Comparison of ENCODE assay signal across 7 cellular contexts in genomic region chr22:10723966-10724365, GRCh38.
A peak's percentile ranks its signal among the peaks of the same experiment; 100 is the strongest.
DNase-seq lines count a peak whose midpoint lies in the region; ATAC-seq, FAIRE-seq and TF ChIP-seq lines count a peak whose summit lies in the region.
"Not testable (repeated sequence)": the region's sequence is repeated elsewhere in the genome, so short reads cannot be mapped to it uniquely, and the experiment has no call there.

No MANE protein-coding gene starts in this region.

- not testable (repeated sequence) for H3K14ac ChIP-seq in IMR-90 (replicated peaks; ENCODE audit: low read depth, low read length)

- intact Hi-C loops in IMR-90 (cut with micrococcal nuclease); endothelial cell of umbilical vein (cut with micrococcal nuclease); HepG2 (cut with micrococcal nuclease; ENCODE audit: unreplicated experiment): not testable (repeated sequence)

- POLR2A ChIA-PET in IMR-90 (lab: Charles Lee; ENCODE audit: unreplicated experiment); endothelial cell of umbilical vein (lab: Charles Lee); HepG2 (lab: Yijun Ruan, JAX): not testable (repeated sequence)

- H3K4ac ChIP-seq in IMR-90 (ENCODE audit: low read depth, low read length), result not testable (repeated sequence)

- H3K9me2 ChIP-seq in Karpas-422 (replicated peaks; ENCODE audit: insufficient read depth, low read length), result not testable (repeated sequence)

- H3K9ac ChIP-seq in HUES48 (ENCODE audit: low read depth, low read length); IMR-90 (ENCODE audit: low read depth, low read length); Karpas-422 (ENCODE audit: low read length); endothelial cell of umbilical vein (replicated peaks; ENCODE audit: extremely low read depth, insufficient read depth, low read length); HepG2 (ENCODE audit: insufficient read depth, low read depth, low read length): not testable (repeated sequence)

- not testable (repeated sequence) for H4K5ac ChIP-seq in IMR-90 (ENCODE audit: low read depth, low read length)

- ATAC-seq in IMR-90 (ENCODE audit: low read depth); HepG2: not testable (repeated sequence)

- dilution Hi-C loops in IMR-90 (cut with HindIII; ENCODE audit: low sequenced_read_pairs, unreplicated experiment); endothelial cell of umbilical vein (cut with MboI; ENCODE audit: extremely low pct_ligation_motif_present, low sequenced_read_pairs): not testable (repeated sequence)

- H3K56ac ChIP-seq in IMR-90 (ENCODE audit: extremely low read depth, insufficient read depth, low read length), result not testable (repeated sequence)

- not testable (repeated sequence) for H4K8ac ChIP-seq in IMR-90 (ENCODE audit: low read depth in 2 of 2, low read length in 2 of 2)

- H3K9me1 ChIP-seq in IMR-90 (ENCODE audit: insufficient read depth, low read length); endothelial cell of umbilical vein (replicated peaks; ENCODE audit: control insufficient read depth, extremely low read depth, insufficient read depth, low read length): not testable (repeated sequence)

- not testable (repeated sequence) for H2BK15ac ChIP-seq in IMR-90 (ENCODE audit: low read depth, low read length)

- not testable (repeated sequence) for TF ChIP-seq CTCF in IMR-90 (conservative IDR thresholded peaks at IDR 0.05; ENCODE audit: low read depth, low read length); endothelial cell of umbilical vein (IDR thresholded peaks at IDR 0.05; ENCODE audit: extremely low read depth in 1 of 2, insufficient read depth in 1 of 2, low read depth in 1 of 2, low read length in 2 of 2); HepG2 (CRISPR knock-in tag; IDR thresholded peaks at IDR 0.05)

- in situ Hi-C loops in IMR-90 (cut with MboI; ENCODE audit: low sequenced_read_pairs); HepG2 (cut with HindIII; ENCODE audit: extremely low pct_ligation_motif_present, low pct_unique_long_range_greater_than_20kb): not testable (repeated sequence)

- WGBS in IMR-90 (ENCODE audit: extremely low coverage in 2 of 2, insufficient read length in 1 of 2), 2 experiments, result 29% methylated on average over 8 of the region's 8 CpGs; no CpG with 5 or more reads in 1 of the 2 experiments
- WGBS in HepG2 (ENCODE audit: low lambda C conversion rate), result 2% methylated on average over 8 of the region's 8 CpGs

- not testable (repeated sequence) for H3K18ac ChIP-seq in IMR-90 (ENCODE audit: low read depth, low read length)

- not testable (repeated sequence) for H3K79me1 ChIP-seq in IMR-90 (ENCODE audit: low read depth in 1 of 2, low read length in 2 of 2)

- TF ChIP-seq POLR2A in IMR-90 (IDR thresholded peaks at IDR 0.05; ENCODE audit: low read depth, low read length); endothelial cell of umbilical vein (IDR thresholded peaks at IDR 0.05; ENCODE audit: low read depth, low read length); HepG2 (IDR thresholded peaks at IDR 0.05; ENCODE audit: insufficient read depth in 1 of 2, low read depth in 2 of 2, low read length in 2 of 2): not testable (repeated sequence)

- not testable (repeated sequence) for H2BK120ac ChIP-seq in IMR-90 (ENCODE audit: low read depth, low read length)

- not testable (repeated sequence) for H3K36me3 ChIP-seq in HUES48 (ENCODE audit: control insufficient read depth, insufficient read depth, low read length); IMR-90 (ENCODE audit: control insufficient read depth, insufficient read depth, low read length); Karpas-422 (ENCODE audit: insufficient read depth, low read length); endothelial cell of umbilical vein (ENCODE audit: control insufficient read depth in 2 of 2, extremely low read depth in 1 of 2, insufficient read depth in 2 of 2, low read length in 2 of 2); HepG2 (replicated peaks in 1 of 2; ENCODE audit: control insufficient read depth in 1 of 2, insufficient read depth in 2 of 2, low read length in 2 of 2)

- H2AK5ac ChIP-seq in IMR-90 (ENCODE audit: low read depth, low read length), result not testable (repeated sequence)

- not testable (repeated sequence) for H3K27ac ChIP-seq in HUES48 (ENCODE audit: low read depth, low read length); IMR-90 (ENCODE audit: insufficient read depth, low read length); Karpas-422 (ENCODE audit: low read length); endothelial cell of umbilical vein (ENCODE audit: insufficient read depth, low read depth, low read length); HepG2 (ENCODE audit: extremely low read length, insufficient read depth, low read length)

- TF ChIP-seq EP300 in HepG2 (IDR thresholded peaks at IDR 0.05; ENCODE audit: low read depth in 2 of 2, low read length in 2 of 2); HepG2 (CRISPR knock-in tag; IDR thresholded peaks at IDR 0.05; ENCODE audit: borderline replicate concordance): not testable (repeated sequence)

- CTCF ChIA-PET in IMR-90 (lab: Yijun Ruan, JAX); endothelial cell of umbilical vein (lab: Charles Lee); HepG2 (lab: Yijun Ruan, JAX; ENCODE audit: low intra/inter-chr PET ratio, low total read pairs): not testable (repeated sequence)

- DNase-seq in HT1080 (ENCODE audit: low read depth), result peak; percentile 0
- not testable (repeated sequence) for DNase-seq in IMR-90; HepG2 (ENCODE audit: low spot score)
- peak; percentile 24 for DNase-seq in Karpas-422
- DNase-seq in endothelial cell of umbilical vein (ENCODE audit: low read depth, low spot score), result peak; percentile 1
- peak; percentile 1 for DNase-seq in medulla oblongata (ENCODE audit: extremely low spot score)

- 0 out of 2 replicates have a peak overlapping the region, but pooled peaks have one; percentile 25 for H3K4me3 ChIP-seq in HUES48 (ENCODE audit: low read depth, low read length)
- H3K4me3 ChIP-seq in IMR-90 (ENCODE audit: insufficient read depth, low read depth, low read length); Karpas-422 (ENCODE audit: low read length); endothelial cell of umbilical vein (replicated peaks in 1 of 3; ENCODE audit: insufficient read depth in 1 of 3, low read depth in 1 of 3, low read length in 3 of 3); HepG2 (replicated peaks in 1 of 3; ENCODE audit: insufficient read depth in 1 of 3, low read depth in 2 of 3, low read length in 3 of 3): not testable (repeated sequence)

- not testable (repeated sequence) for BruUV-seq in IMR-90 (replicated peaks; lab: Mats Ljungman, UMichigan); endothelial cell of umbilical vein (replicated peaks; lab: Mats Ljungman, UMichigan); HepG2 (replicated peaks; lab: Mats Ljungman, UMichigan)

- H4K91ac ChIP-seq in IMR-90 (ENCODE audit: insufficient read depth, low read depth, low read length), result not testable (repeated sequence)

- H4K20me1 ChIP-seq in IMR-90 (ENCODE audit: insufficient read depth, low read length); Karpas-422 (ENCODE audit: insufficient read depth, low read depth, low read length); endothelial cell of umbilical vein (replicated peaks; ENCODE audit: control insufficient read depth, extremely low read depth, insufficient read depth, low read length); HepG2 (ENCODE audit: insufficient read depth, low read length): not testable (repeated sequence)

- H3K23ac ChIP-seq in IMR-90 (ENCODE audit: low read depth, low read length), result not testable (repeated sequence)

- peaks cover 96% of the 10 kb centered on the region for H3K9me3 ChIP-seq in HUES48 (ENCODE audit: control insufficient read depth, insufficient read depth, low read length)
- H3K9me3 ChIP-seq in IMR-90 (ENCODE audit: control insufficient read depth, insufficient read depth, low read length), result peaks cover 23% of the 10 kb centered on the region
- peaks cover 45% of the 10 kb centered on the region for H3K9me3 ChIP-seq in Karpas-422 (ENCODE audit: low read length)
- peaks cover 56% of the 10 kb centered on the region for H3K9me3 ChIP-seq in endothelial cell of umbilical vein (replicated peaks; ENCODE audit: control insufficient read depth, insufficient read depth, low read length)
- peaks cover 100% of the 10 kb centered on the region for H3K9me3 ChIP-seq in HepG2 (ENCODE audit: low read length)

- H3K4me1 ChIP-seq in HUES48 (ENCODE audit: control insufficient read depth, insufficient read depth, low read length); IMR-90 (ENCODE audit: control insufficient read depth, insufficient read depth, low read length); Karpas-422 (ENCODE audit: low read length); endothelial cell of umbilical vein (ENCODE audit: control insufficient read depth, extremely low read depth, insufficient read depth, low read length); HepG2 (ENCODE audit: insufficient read depth, low read length): not testable (repeated sequence)

- not testable (repeated sequence) for TF ChIP-seq RAD21 in IMR-90 (IDR thresholded peaks at IDR 0.05; ENCODE audit: low read length); HepG2 (CRISPR knock-in tag; IDR thresholded peaks at IDR 0.05)

- not testable (repeated sequence) for H2BK20ac ChIP-seq in IMR-90 (ENCODE audit: low read depth, low read length)

- not testable (repeated sequence) for H2AK9ac ChIP-seq in IMR-90 (replicated peaks; ENCODE audit: low read depth, low read length, poor library complexity)

- H3K27me3 ChIP-seq in HUES48 (ENCODE audit: control insufficient read depth, insufficient read depth, low read length); IMR-90 (ENCODE audit: control insufficient read depth, insufficient read depth, low read length); Karpas-422 (ENCODE audit: low read length); endothelial cell of umbilical vein (ENCODE audit: control insufficient read depth in 2 of 2, insufficient read depth in 2 of 2, low read length in 2 of 2); HepG2 (ENCODE audit: control insufficient read depth in 1 of 2, insufficient read depth in 2 of 2, low read length in 2 of 2): not testable (repeated sequence)

- not testable (repeated sequence) for H2AFZ ChIP-seq in IMR-90 (replicated peaks; ENCODE audit: low read length, poor library complexity); Karpas-422 (ENCODE audit: low read length); endothelial cell of umbilical vein (ENCODE audit: low read depth, low read length); HepG2 (ENCODE audit: low read length)

- not testable (repeated sequence) for H3K4me2 ChIP-seq in IMR-90 (ENCODE audit: low read depth, low read length); Karpas-422 (ENCODE audit: low read depth, low read length, poor library complexity, severe bottlenecking); endothelial cell of umbilical vein (ENCODE audit: insufficient read depth, low read length); HepG2 (ENCODE audit: low read depth, low read length)

- not testable (repeated sequence) for H3K79me2 ChIP-seq in Karpas-422 (ENCODE audit: low read length); endothelial cell of umbilical vein (ENCODE audit: control insufficient read depth, insufficient read depth, low read length); HepG2 (ENCODE audit: insufficient read depth, low read length)

- peak overlapping the region; percentile 40 for H2BK5ac ChIP-seq in IMR-90 (ENCODE audit: low read depth, low read length, poor library complexity, severe bottlenecking)

- FAIRE-seq in endothelial cell of umbilical vein (lab: Jason Lieb, UNC); HepG2 (lab: Jason Lieb, UNC): not testable (repeated sequence)
